Comparison of ENCODE assay signal across 8 cellular contexts in genomic region chr20:25195014-25195961, GRCh38. TPM values are rescaled to one million over a fixed set of nuclear protein-coding genes. Genes with fewer than 3 reads are reported as not detected.
DNase-seq lines count a peak whose midpoint lies in the region; ATAC-seq and TF ChIP-seq lines count a peak whose summit lies in the region.

TSS of gene ENTPD6 (plus strand) at chr20:25195712. CDS start at chr20:25206537, 10,825 bp downstream.

- H3K9me3 Mint-ChIP-seq in stimulated activated naive CD8-positive, alpha-beta T cell treated with anti-CD3 and anti-CD28 coated beads, Interleukin-15, amount 100 ng/mL, for 72 hours, result no peaks in the 10 kb centered on the region

- H3K4me1 Mint-ChIP-seq in stimulated activated naive CD8-positive, alpha-beta T cell treated with anti-CD3 and anti-CD28 coated beads, Interleukin-15, amount 100 ng/mL, for 72 hours, result peaks cover 46% of the 10 kb centered on the region

- H3K9ac ChIP-seq in neural cell (ENCODE audit: low read length), result peak within 1 kb of the TSS; percentile 89

- peak within 1 kb of the TSS; percentile 85 for H3K4me3 ChIP-seq in fibroblast of the aortic adventitia (ENCODE audit: low read depth, low read length)
- H3K4me3 ChIP-seq in neural cell (ENCODE audit: low read length), result peak within 1 kb of the TSS; percentile 92

- CTCF ChIA-PET in RWPE1 (lab: Yijun Ruan, JAX), result interaction anchor here (0.6 to 1.0 kb wide), 2 partner anchors 9 to 212 kb away, joined by 3 read pairs; partner anchors contain the start of gene GINS1

- H3K9me2 ChIP-seq in neural cell (ENCODE audit: insufficient read depth, low read length), result no peaks in the 10 kb centered on the region

- ATAC-seq in stimulated activated naive CD8-positive, alpha-beta T cell treated with anti-CD3 and anti-CD28 coated beads, Interleukin-15, amount 100 ng/mL, for 72 hours, result peak; percentile 85

- H3K4me2 ChIP-seq in neural cell (ENCODE audit: low read length), result peak within 1 kb of the TSS; percentile 94

- TF ChIP-seq EP300 in neural cell (conservative IDR thresholded peaks at IDR 0.05; ENCODE audit: poor library complexity, severe bottlenecking), result peak; percentile 40

- H3K27ac Mint-ChIP-seq in stimulated activated naive CD8-positive, alpha-beta T cell treated with anti-CD3 and anti-CD28 coated beads, Interleukin-15, amount 100 ng/mL, for 72 hours, result peak within 1 kb of the TSS; percentile 94 to 96

- H3K27me3 ChIP-seq in neural cell (ENCODE audit: insufficient read depth, low read depth, low read length), result no peaks in the 10 kb centered on the region

- no peaks in the 10 kb centered on the region for H3K36me3 ChIP-seq in neural cell (ENCODE audit: insufficient read depth, low read length)

- peak; percentile 20; the same call in 1 of the 2 replicates for TF ChIP-seq CTCF in LNCAP (IDR thresholded peaks at IDR 0.05)
- TF ChIP-seq CTCF in RWPE1 (conservative IDR thresholded peaks at IDR 0.05; ENCODE audit: low read depth), result no peak; the same call in 1 of the 2 replicates
- peak; percentile 30 for TF ChIP-seq CTCF in fibroblast of the aortic adventitia (IDR thresholded peaks at IDR 0.05; ENCODE audit: insufficient read depth, low read length)
- peak; percentile 50 for TF ChIP-seq CTCF in neural cell (IDR thresholded peaks at IDR 0.05; ENCODE audit: poor library complexity, severe bottlenecking)

- peak within 1 kb of the TSS; percentile 97 for H3K4me3 Mint-ChIP-seq in stimulated activated naive CD8-positive, alpha-beta T cell treated with anti-CD3 and anti-CD28 coated beads, Interleukin-15, amount 100 ng/mL, for 72 hours

- peak within 1 kb of the TSS; percentile 78 for H3K27ac ChIP-seq in RWPE1
- H3K27ac ChIP-seq in neural cell (ENCODE audit: low read length), result peak within 1 kb of the TSS; percentile 84

- POLR2A ChIA-PET in RWPE1 (lab: Yijun Ruan, JAX; ENCODE audit: low non-redundant PET), result no interaction called here

- peak; percentile 78 for DNase-seq in ELF-1 (ENCODE audit: low read depth, low spot score)
- DNase-seq in H4 (ENCODE audit: low spot score), result peak; percentile 74
- DNase-seq in RWPE1 (ENCODE audit: low spot score), result peak; percentile 99
- peak; percentile 91 for DNase-seq in activated effector memory CD4-positive, alpha-beta T cell treated with Interleukin-2 at 50 U/mL for 16 hours
- DNase-seq in fibroblast of the aortic adventitia (ENCODE audit: low read depth), result peak; percentile 82
- peak; percentile 90 to 91 for DNase-seq in stimulated activated naive CD8-positive, alpha-beta T cell treated with anti-CD3 and anti-CD28 coated beads, Interleukin-15, amount 100 ng/mL, for 72 hours

- H3K9me3 ChIP-seq in neural cell (ENCODE audit: low read length), result no peaks in the 10 kb centered on the region

- no peaks in the 10 kb centered on the region for H3K27me3 Mint-ChIP-seq in stimulated activated naive CD8-positive, alpha-beta T cell treated with anti-CD3 and anti-CD28 coated beads, Interleukin-15, amount 100 ng/mL, for 72 hours

- no peaks in the 10 kb centered on the region for H4K20me1 ChIP-seq in neural cell (ENCODE audit: insufficient read depth)

- H3K79me2 ChIP-seq in neural cell (replicated peaks; ENCODE audit: insufficient read depth, low read length), result peaks cover 20% of the 10 kb centered on the region

- peak; percentile 16 for TF ChIP-seq RAD21 in neural cell (conservative IDR thresholded peaks at IDR 0.05)

- H3F3A ChIP-seq in neural cell (ENCODE audit: insufficient read depth, low read length, poor library complexity, severe bottlenecking), result no peaks in the 10 kb centered on the region

- peak within 1 kb of the TSS; percentile 98 for H2AFZ ChIP-seq in neural cell (ENCODE audit: low read depth, low read length)

TF ChIP-seq in neural cell, 6 proteins besides CTCF, POLR2A, EP300 and RAD21:
- no peak for TF ChIP-seq SMC3 (conservative IDR thresholded peaks at IDR 0.05; ENCODE audit: poor library complexity)
- no peak for TF ChIP-seq EZH2 (IDR thresholded peaks at IDR 0.05; ENCODE audit: borderline replicate concordance, insufficient read depth, low read length, poor library complexity, severe bottlenecking)
- peak; percentile 82 for TF ChIP-seq REST (IDR thresholded peaks at IDR 0.05; ENCODE audit: borderline replicate concordance)
- peak; percentile 70 for TF ChIP-seq TAF1 (IDR thresholded peaks at IDR 0.05; ENCODE audit: low read depth)
- TF ChIP-seq MXI1 (conservative IDR thresholded peaks at IDR 0.05; ENCODE audit: poor library complexity, severe bottlenecking), result peak; percentile 88
- peak; percentile 96 for TF ChIP-seq POLR2AphosphoS5 (IDR thresholded peaks at IDR 0.05)

RNA-seq across cellular contexts. Expression of gene ENTPD6, which starts in this region (rescaled TPM):
- 21.4 and 22.3 TPM in 2 replicates for total RNA-seq in H4 (2014; rRNA removed; shearing (Covaris generic))
- 17.7 and 40.5 TPM in 2 replicates for total RNA-seq in fibroblast of the aortic adventitia (ENCODE audit: low replicate concordance)
- 143 and 184 TPM in 2 replicates for polyA plus RNA-seq in neural cell
- 90.6 and 111 TPM in 2 replicates for polyA minus RNA-seq in neural cell

Comparison
In these comparisons a context has a peak if more than half of its experiments do, and no peak if none do; other contexts are left out.
1. Peak in every context shown above with its lines: DNase-seq, ATAC-seq, H3K4me3 ChIP-seq and H3K27ac ChIP-seq.